ENCODE assay signal across 8 cellular contexts in the genomic region with DNA sequence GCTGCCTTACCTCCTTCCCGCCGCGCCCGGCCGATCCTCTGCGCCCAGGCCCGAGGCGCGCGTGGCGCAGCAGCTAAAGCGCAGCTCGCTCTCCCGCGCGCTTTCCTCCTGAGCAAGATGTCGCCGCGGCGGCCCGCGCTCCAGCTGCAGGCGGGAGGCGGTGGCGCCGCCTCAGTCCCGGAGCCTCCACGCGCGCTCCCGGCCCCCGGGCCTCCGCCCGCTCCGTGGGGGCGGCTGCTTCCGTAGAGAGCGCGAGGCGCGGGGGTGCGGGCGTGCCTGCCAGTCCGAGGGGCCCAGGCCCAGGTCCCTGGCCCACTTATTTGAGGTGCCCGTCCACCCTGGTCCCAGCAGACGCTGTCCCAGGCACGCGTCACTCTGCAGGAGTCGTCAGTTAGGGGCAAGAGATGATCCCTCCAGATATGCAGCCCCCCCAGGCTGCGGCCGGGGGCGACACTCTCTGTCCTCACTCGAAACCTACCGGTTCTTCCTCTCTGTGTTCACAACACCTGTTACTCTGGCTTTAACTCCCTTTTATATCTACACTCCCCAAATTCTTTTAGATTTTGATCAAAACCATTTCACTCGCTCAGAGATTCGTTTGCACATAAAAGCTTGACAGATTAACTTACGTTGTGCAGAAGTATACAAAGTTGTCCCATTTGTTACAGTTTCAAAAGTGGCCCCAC. TPM values are rescaled to one million over a fixed set of nuclear protein-coding genes. Genes with fewer than 3 reads are reported as not detected.
A peak's percentile ranks its signal among the peaks of the same experiment; 100 is the strongest.
DNase-seq lines count a peak whose midpoint lies in the region; ATAC-seq, FAIRE-seq and TF ChIP-seq lines count a peak whose summit lies in the region.

A gene with protein sequence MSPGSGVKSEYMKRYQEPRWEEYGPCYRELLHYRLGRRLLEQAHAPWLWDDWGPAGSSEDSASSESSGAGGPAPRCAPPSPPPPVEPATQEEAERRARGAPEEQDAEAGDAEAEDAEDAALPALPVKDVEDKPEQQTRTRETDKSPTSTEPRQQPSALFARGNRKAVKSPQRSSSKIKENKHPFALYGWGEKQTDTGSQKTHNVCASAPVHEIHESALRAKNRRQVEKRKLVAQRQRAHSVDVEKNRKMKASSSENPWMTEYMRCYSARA (minus strand): TSS at position 146 of the 686 bp plus-strand sequence. CDS start 582 bp downstream, outside the sequence.

- no peak within 1 kb of the TSS for H2AK5ac ChIP-seq in IMR-90 (ENCODE audit: low read depth, low read length)

- in situ Hi-C loops in G401 (cut with HindIII; ENCODE audit: low sequenced_read_pairs) = no loop called here
- in situ Hi-C loops in IMR-90 (cut with MboI; ENCODE audit: low sequenced_read_pairs) = no loop called here
- in situ Hi-C loops in T47D (cut with HindIII; ENCODE audit: low pct_unique_long_range_greater_than_20kb, low sequenced_read_pairs) = no loop called here

- no peak within 1 kb of the TSS for H3K56ac ChIP-seq in IMR-90 (ENCODE audit: extremely low read depth, insufficient read depth, low read length)

- peak within 1 kb of the TSS; percentile 70 for H2AK9ac ChIP-seq in IMR-90 (replicated peaks; ENCODE audit: low read depth, low read length, poor library complexity)

- DNase-seq in G401 (ENCODE audit: low spot score) (peak; percentile 63), IMR-90 (peak; percentile 38), T-helper 22 cell (ENCODE audit: low read depth) (peak; percentile 45), T47D (ENCODE audit: low read depth in 1 of 2, low spot score in 1 of 2) (peak; percentile 67 to 69), iPS-NIHi11 (ENCODE audit: low spot score) (peak; percentile 63), small intestine (peak; percentile 42), NCI-H1105 (lab: John Stamatoyannopoulos, UW) (no peak)

- H4K5ac ChIP-seq in IMR-90 (ENCODE audit: low read depth, low read length) = no peak within 1 kb of the TSS

- intact Hi-C loops in IMR-90 (cut with micrococcal nuclease) = loop anchor here (1.0 to 5.0 kb wide), 2 partner anchors 86 to 97 kb away; no protein-coding TSS in a partner anchor

- no peak within 1 kb of the TSS for H2BK20ac ChIP-seq in IMR-90 (ENCODE audit: low read depth, low read length)

- H4K91ac ChIP-seq in IMR-90 (ENCODE audit: insufficient read depth, low read depth, low read length) = no peak within 1 kb of the TSS; the same call in 1 of the 2 replicates

- no peaks in the 10 kb centered on the region for H4K20me1 ChIP-seq in IMR-90 (ENCODE audit: insufficient read depth, low read length)

- no peaks in the 10 kb centered on the region for H3K9me1 ChIP-seq in IMR-90 (ENCODE audit: insufficient read depth, low read length)

- CTCF ChIA-PET in IMR-90 (lab: Yijun Ruan, JAX) = no interaction called here

- H3K36me3 ChIP-seq in IMR-90 (ENCODE audit: control insufficient read depth, insufficient read depth, low read length) (no peaks in the 10 kb centered on the region), small intestine (ENCODE audit: control insufficient read depth in 2 of 2, insufficient read depth in 2 of 2, low read length in 2 of 2) (no peaks in the 10 kb centered on the region)

- TF ChIP-seq RAD21 in IMR-90 (IDR thresholded peaks at IDR 0.05; ENCODE audit: low read length) = no peak

- 0 out of 2 replicates have a peak within 1 kb of the TSS, but pooled peaks have one; percentile 7 for H3K23ac ChIP-seq in IMR-90 (ENCODE audit: low read depth, low read length)

- BruUV-seq in IMR-90 (replicated peaks; lab: Mats Ljungman, UMichigan) = no TSS peak

- H3K18ac ChIP-seq in IMR-90 (ENCODE audit: low read depth, low read length) = no peak within 1 kb of the TSS; the same call in 1 of the 2 replicates

- H2AFZ ChIP-seq in IMR-90 (replicated peaks; ENCODE audit: low read length, poor library complexity) = peak within 1 kb of the TSS; percentile 96

- no peak within 1 kb of the TSS for H2BK120ac ChIP-seq in IMR-90 (ENCODE audit: low read depth, low read length)

- H3K4ac ChIP-seq in IMR-90 (ENCODE audit: low read depth, low read length) = peak within 1 kb of the TSS; percentile 32; the same call in 1 of the 2 replicates

- TF ChIP-seq POLR2A in IMR-90 (IDR thresholded peaks at IDR 0.05; ENCODE audit: low read depth, low read length) = no peak

- peak within 1 kb of the TSS; percentile 59 for H2BK5ac ChIP-seq in IMR-90 (ENCODE audit: low read depth, low read length, poor library complexity, severe bottlenecking)

- H3K4me2 ChIP-seq in IMR-90 (ENCODE audit: low read depth, low read length) = peak within 1 kb of the TSS; percentile 90

- H3K79me1 ChIP-seq in IMR-90 (ENCODE audit: low read depth in 1 of 2, low read length in 2 of 2) = peaks cover 11 to 28% of the 10 kb centered on the region in 2 experiments

- peak within 1 kb of the TSS; percentile 78 for H3K4me3 ChIP-seq in IMR-90 (ENCODE audit: insufficient read depth, low read depth, low read length)
- peak within 1 kb of the TSS; percentile 83 to 87 for H3K4me3 ChIP-seq in small intestine (ENCODE audit: low read depth in 1 of 2, low read length in 2 of 2)

- H2BK15ac ChIP-seq in IMR-90 (ENCODE audit: low read depth, low read length) = no peak within 1 kb of the TSS

- peaks cover 14% of the 10 kb centered on the region; the same call in 1 of the 2 replicates for H3K27me3 ChIP-seq in IMR-90 (ENCODE audit: control insufficient read depth, insufficient read depth, low read length)
- no peaks in the 10 kb centered on the region for H3K27me3 ChIP-seq in small intestine (ENCODE audit: control insufficient read depth in 2 of 2, insufficient read depth in 2 of 2, low read length in 2 of 2)

- no peak for FAIRE-seq in small intestine (lab: Jason Lieb, UNC)

- WGBS in IMR-90 (ENCODE audit: extremely low coverage in 2 of 2, insufficient read length in 1 of 2), 2 experiments = 0% methylated on average over 47 of the region's 57 CpGs; no CpG with 5 or more reads in 1 of the 2 experiments
- 0 to 1% (median 0%) methylated on average over 14 to 57 of the region's 57 CpGs for WGBS in small intestine, 3 donors

- H3K4me1 ChIP-seq in IMR-90 (ENCODE audit: control insufficient read depth, insufficient read depth, low read length) = peaks cover under 1% of the 10 kb centered on the region; the same call in 1 of the 2 replicates
- no peaks in the 10 kb centered on the region for H3K4me1 ChIP-seq in small intestine (ENCODE audit: control insufficient read depth in 2 of 2, insufficient read depth in 1 of 2, low read depth in 1 of 2, low read length in 1 of 2)

- dilution Hi-C loops in IMR-90 (cut with HindIII; ENCODE audit: low sequenced_read_pairs, unreplicated experiment) = no loop called here

- peak within 1 kb of the TSS; percentile 21 to 71; a peak in 2 of 4 replicates for H4K8ac ChIP-seq in IMR-90 (ENCODE audit: low read depth in 2 of 2, low read length in 2 of 2)

- H3K27ac ChIP-seq in IMR-90 (ENCODE audit: insufficient read depth, low read length) = peak within 1 kb of the TSS; percentile 77
- H3K27ac ChIP-seq in small intestine (ENCODE audit: low read depth in 1 of 2, low read length in 1 of 2) = peak within 1 kb of the TSS; percentile 66 to 90

- H3K9me3 ChIP-seq in IMR-90 (ENCODE audit: control insufficient read depth, insufficient read depth, low read length) (0 out of 2 replicates have a peak, but pooled peaks cover 2% of the 10 kb centered on the region), small intestine (ENCODE audit: control insufficient read depth, low read depth) (no peaks in the 10 kb centered on the region)

- H3K14ac ChIP-seq in IMR-90 (replicated peaks; ENCODE audit: low read depth, low read length) = no peak within 1 kb of the TSS

- POLR2A ChIA-PET in IMR-90 (lab: Charles Lee; ENCODE audit: unreplicated experiment) = interaction anchor here (0.7 kb wide), 1 partner anchor 70 kb away, joined by 3 read pairs; no protein-coding TSS in a partner anchor

- no peak for TF ChIP-seq CTCF in IMR-90 (conservative IDR thresholded peaks at IDR 0.05; ENCODE audit: low read depth, low read length)

- ATAC-seq in GM21576 (IDR thresholded peaks at IDR 0.05; ENCODE audit: unreplicated experiment) = peak; percentile 37
- ATAC-seq in IMR-90 (ENCODE audit: low read depth) = peak; percentile 65

- peak within 1 kb of the TSS; percentile 74 for H3K9ac ChIP-seq in IMR-90 (ENCODE audit: low read depth, low read length)

TF ChIP-seq in IMR-90, 13 proteins besides CTCF, POLR2A, EP300 and RAD21:
- TF ChIP-seq MAZ (IDR thresholded peaks at IDR 0.05; ENCODE audit: borderline replicate concordance, low read depth, low read length) = peak; percentile 55; the same call in 1 of the 2 replicates
- TF ChIP-seq MXI1 (IDR thresholded peaks at IDR 0.05; ENCODE audit: borderline replicate concordance, low read depth, low read length) = 0 out of 2 replicates have a peak, but pooled peaks have one; percentile 30
- no peak for TF ChIP-seq SMC3 (IDR thresholded peaks at IDR 0.05; ENCODE audit: low read depth, low read length)

RNA-seq across cellular contexts. Expression of the gene that starts here (rescaled TPM):
- total RNA-seq in G401 (2014; rRNA removed; shearing (Covaris generic)) = 5.1 and 7.9 TPM in 2 replicates
- total RNA-seq in IMR-90 (2012; rRNA removed) = 3.8 and 9.7 TPM in 2 replicates
- polyA plus RNA-seq in IMR-90 (2012; rRNA removed) = 1.8 and 2.3 TPM in 2 replicates
- 0.31 and 0.35 TPM in 2 replicates for polyA plus RNA-seq in IMR-90 (2012; cell fraction: cytosol; rRNA removed)
- polyA plus RNA-seq in IMR-90 (2012; cell fraction: nucleus; rRNA removed; ENCODE audit: low replicate concordance) = 0.41 and 2.7 TPM in 2 replicates
- polyA plus RNA-seq in small intestine = 1 to 10 TPM in 2 of 3 donors, under 1 TPM in 1; 0.89 to 2.9 (median 1.1) TPM
